17 cellular contexts compared by ENCODE assay signal in genomic region chr16:12576878-12577277, GRCh38.
"Had no signal": no experiment of that assay in that cellular context is flagged by ENCODE, and none has a peak within 500 bp of the region (broad histone marks: within the 10 kb centered on the region; RNA-seq: fewer than 3 reads in every experiment).

No MANE protein-coding gene starts in this region.

- H3K36me3 Mint-ChIP-seq: activated CD4-positive, alpha-beta memory T cell treated with anti-CD3 and anti-CD28 coated beads for 36 hours; activated naive CD4-positive, alpha-beta T cell treated with anti-CD3 and anti-CD28 coated beads, Interleukin-2, amount 50 U/mL, for 72 hours; T-cell; type B pancreatic cell had no signal

- H3K27me3 Mint-ChIP-seq: stimulated activated naive CD8-positive, alpha-beta T cell treated with anti-CD3 and anti-CD28 coated beads, Interleukin-15, Interleukin-2, amounts not matched to agents 100 ng/mL and 50 ng/mL, for 24 hours; T-cell; type B pancreatic cell had no signal

- H3K9me3 Mint-ChIP-seq: activated CD4-positive, alpha-beta memory T cell treated with anti-CD3 and anti-CD28 coated beads for 36 hours; activated T-cell treated with anti-CD3 and anti-CD28 coated beads, Interleukin-2, amount 50 U/mL, for 4 hours; stimulated activated naive CD8-positive, alpha-beta T cell treated with anti-CD3 and anti-CD28 coated beads, Interleukin-15, Interleukin-2, amounts not matched to agents 100 ng/mL and 50 ng/mL, for 24 hours; T-cell; type B pancreatic cell had no signal

- ATAC-seq: activated CD4-positive, alpha-beta T cell treated with anti-CD3 and anti-CD28 coated beads for 36 hours; activated T-cell treated with anti-CD3 and anti-CD28 coated beads, Interleukin-2, amount 50 U/mL, for 4 hours; body of pancreas; esophagus mucosa; left lobe of liver; T-cell had no signal

- DNase-seq: activated CD4-positive, alpha-beta memory T cell treated with anti-CD3 and anti-CD28 coated beads for 36 hours; activated CD4-positive, alpha-beta T cell treated with anti-CD3 and anti-CD28 coated beads for 36 hours; activated gamma-delta T cell; activated T-cell treated with anti-CD3 and anti-CD28 coated beads, Interleukin-2, amount 50 U/mL, for 4 hours; amygdala; body of pancreas; central memory CD4-positive, alpha-beta T cell; hippocampal formation; stimulated activated CD4-positive, alpha-beta T cell treated with anti-CD3 and anti-CD28 coated beads, Interleukin-15, amount 100 ng/mL, for 24 hours; stimulated activated CD4-positive, alpha-beta T cell treated with anti-CD3 and anti-CD28 coated beads, Interleukin-4, amount 100 ng/mL, for 1 hour; T-cell; WERI-Rb-1 had no signal

- H3K27ac Mint-ChIP-seq: activated CD4-positive, alpha-beta memory T cell treated with anti-CD3 and anti-CD28 coated beads for 36 hours; activated CD4-positive, alpha-beta T cell treated with anti-CD3 and anti-CD28 coated beads for 36 hours; T-cell; type B pancreatic cell had no signal

- H3K4me3 Mint-ChIP-seq: activated CD4-positive, alpha-beta memory T cell treated with anti-CD3 and anti-CD28 coated beads for 36 hours; activated CD4-positive, alpha-beta T cell treated with anti-CD3 and anti-CD28 coated beads for 36 hours; activated T-cell treated with anti-CD3 and anti-CD28 coated beads, Interleukin-2, amount 50 U/mL, for 4 hours; stimulated activated naive CD8-positive, alpha-beta T cell treated with anti-CD3 and anti-CD28 coated beads, Interleukin-15, Interleukin-2, amounts not matched to agents 100 ng/mL and 50 ng/mL, for 24 hours; T-cell; type B pancreatic cell had no signal
